In the genomic region with DNA sequence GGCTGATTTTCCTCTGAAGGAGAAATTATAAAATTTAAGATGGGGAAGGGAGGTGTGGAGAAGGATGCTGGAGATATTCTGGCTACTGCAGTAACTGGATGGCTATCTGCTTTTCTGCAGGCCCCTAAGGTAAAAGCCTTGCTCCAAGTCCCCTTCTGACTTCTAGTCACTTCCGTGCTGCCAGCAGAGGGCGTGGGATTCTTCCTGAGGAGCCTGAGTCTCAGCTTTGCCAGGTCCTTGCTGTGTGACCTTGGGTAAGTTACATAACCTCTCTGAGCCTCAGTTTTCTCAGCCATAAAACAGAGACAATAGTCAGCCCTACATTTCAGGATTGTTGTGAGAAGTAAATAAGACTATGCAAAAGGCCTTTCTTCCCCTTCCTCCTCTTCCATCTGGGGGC, we compare ENCODE assay signal across 9 cellular contexts. TPM values are rescaled to one million over a fixed set of nuclear protein-coding genes. Genes with fewer than 3 reads are reported as not detected.
A peak's percentile ranks its signal among the peaks of the same experiment; 100 is the strongest.
DNase-seq lines count a peak whose midpoint lies in the region; ATAC-seq and TF ChIP-seq lines count a peak whose summit lies in the region.
"Had no signal": no experiment of that assay in that cellular context is flagged by ENCODE, and none has a peak within 500 bp of the region (broad histone marks: within the 10 kb centered on the region; RNA-seq: fewer than 3 reads in every experiment).

No MANE protein-coding gene starts in this region.

- CTCF ChIA-PET in CD4-positive, alpha-beta T cell (lab: Charles Lee): interaction anchor here (1.1 kb wide), 1 partner anchor 18 kb away, joined by 3 read pairs; no protein-coding TSS in a partner anchor

- intact Hi-C loops in CD4-positive, alpha-beta T cell (cut with DNase I, micrococcal nuclease): no loop called here

- H3K27me3 Mint-ChIP-seq in CD4-positive, alpha-beta T cell: peaks cover 3% of the 10 kb centered on the region
- H3K27me3 Mint-ChIP-seq in stimulated activated memory B cell treated with anti-CD40 and anti-IgM and Interleukin-4, amounts not matched to agents 10 μg/mL and 1 μg/mL and 100 μg/mL, for 72 hours: peaks cover 7% of the 10 kb centered on the region
- H3K27me3 Mint-ChIP-seq: dendritic cell treated with granulocyte-macrophage colony-stimulating factor and Interleukin-4, amounts not matched to agents 40 ng/mL and 50 ng/mL, for 4 days had no signal

- no peaks in the 10 kb centered on the region for H3K9me3 ChIP-seq in CD4-positive, alpha-beta T cell (ENCODE audit: control insufficient read depth, low read length)

- H3K4me3 ChIP-seq in WI38 (ENCODE audit: low read depth, low read length): no peak overlapping the region

- H3K36me3 Mint-ChIP-seq in CD4-positive, alpha-beta T cell (ENCODE audit: low read depth): no peaks in the 10 kb centered on the region
- H3K36me3 Mint-ChIP-seq in stimulated activated memory B cell treated with anti-CD40 and anti-IgM and Interleukin-4, amounts not matched to agents 10 μg/mL and 1 μg/mL and 100 μg/mL, for 72 hours: no peaks in the 10 kb centered on the region

- no peaks in the 10 kb centered on the region for H3K27me3 ChIP-seq in CD4-positive, alpha-beta T cell (ENCODE audit: control insufficient read depth, insufficient read depth, low read length)

- TF ChIP-seq CTCF in CD4-positive, alpha-beta T cell (IDR thresholded peaks at IDR 0.05): peak; percentile 21
- TF ChIP-seq CTCF in WI38 (IDR thresholded peaks at IDR 0.05; ENCODE audit: low read depth, low read length): peak; percentile 32; the same call in 1 of the 2 replicates

- no peak overlapping the region for H3K27ac Mint-ChIP-seq in CD4-positive, alpha-beta T cell
- no peak overlapping the region for H3K27ac Mint-ChIP-seq in stimulated activated memory B cell treated with anti-CD40 and anti-IgM and Interleukin-4, amounts not matched to agents 10 μg/mL and 1 μg/mL and 100 μg/mL, for 72 hours
- H3K27ac Mint-ChIP-seq: dendritic cell treated with granulocyte-macrophage colony-stimulating factor and Interleukin-4, amounts not matched to agents 40 ng/mL and 50 ng/mL, for 4 days had no signal

- DNase-seq in CD4-positive, alpha-beta T cell: peak in 1 of 10 experiments; percentile 17
- DNase-seq in H4 (ENCODE audit: low spot score) (peak; percentile 24), islet precursor cell (peak; percentile 87), NCI-H524 treated with DMSO at 0.1 percent for 48 hours (lab: John Stamatoyannopoulos, UW) (no peak), DMS79 treated with DMSO at 0.1 percent for 48 hours (lab: John Stamatoyannopoulos, UW) (no peak)
- DNase-seq in activated CD8-positive, alpha-beta memory T cell treated with anti-CD3 and anti-CD28 coated beads for 24 hours: no peak

- POLR2A ChIA-PET in CD4-positive, alpha-beta T cell (lab: Charles Lee): no interaction called here

- no peak overlapping the region for H3K27ac ChIP-seq in CD4-positive, alpha-beta T cell (ENCODE audit: low read depth, low read length)

- no peaks in the 10 kb centered on the region for H3K4me1 Mint-ChIP-seq in CD4-positive, alpha-beta T cell (ENCODE audit: low read depth)
- H3K4me1 Mint-ChIP-seq in stimulated activated memory B cell treated with anti-CD40 and anti-IgM and Interleukin-4, amounts not matched to agents 10 μg/mL and 1 μg/mL and 100 μg/mL, for 72 hours: no peaks in the 10 kb centered on the region

- no peak for ATAC-seq in CD4-positive, alpha-beta T cell (ENCODE audit: poor library complexity)
- ATAC-seq in stimulated activated memory B cell treated with anti-CD40 and anti-IgM and Interleukin-4, amounts not matched to agents 10 μg/mL and 1 μg/mL and 100 μg/mL, for 72 hours: no peak

- no peaks in the 10 kb centered on the region for H3K9me3 Mint-ChIP-seq in CD4-positive, alpha-beta T cell
- no peaks in the 10 kb centered on the region for H3K9me3 Mint-ChIP-seq in stimulated activated memory B cell treated with anti-CD40 and anti-IgM and Interleukin-4, amounts not matched to agents 10 μg/mL and 1 μg/mL and 100 μg/mL, for 72 hours
- H3K9me3 Mint-ChIP-seq: dendritic cell treated with granulocyte-macrophage colony-stimulating factor and Interleukin-4, amounts not matched to agents 40 ng/mL and 50 ng/mL, for 4 days had no signal

- no peak overlapping the region for H3K4me3 Mint-ChIP-seq in CD4-positive, alpha-beta T cell
- no peak overlapping the region for H3K4me3 Mint-ChIP-seq in stimulated activated memory B cell treated with anti-CD40 and anti-IgM and Interleukin-4, amounts not matched to agents 10 μg/mL and 1 μg/mL and 100 μg/mL, for 72 hours
- H3K4me3 Mint-ChIP-seq: dendritic cell treated with granulocyte-macrophage colony-stimulating factor and Interleukin-4, amounts not matched to agents 40 ng/mL and 50 ng/mL, for 4 days had no signal

RNA-seq across cellular contexts. Expression of gene TMEM220, which starts 24.3 kb away (rescaled TPM):
- 1 to 10 TPM; 2.9 to 3.2 TPM for total RNA-seq in CD4-positive, alpha-beta T cell
- total RNA-seq in H4 (2014; rRNA removed; shearing (Covaris generic)): not detected in 2 replicates

RNA-seq across cellular contexts. Expression of gene TMEM238L, which starts 49.8 kb away (rescaled TPM):
- total RNA-seq in CD4-positive, alpha-beta T cell: not detected
- not detected in 2 replicates for total RNA-seq in H4 (2014; rRNA removed; shearing (Covaris generic))

RNA-seq across cellular contexts. Expression of gene ADPRM, which starts 56.7 kb away (rescaled TPM):
- total RNA-seq in CD4-positive, alpha-beta T cell: 10 to 100 TPM; 34.2 to 35.0 TPM
- 8.5 and 8.8 TPM in 2 replicates for total RNA-seq in H4 (2014; rRNA removed; shearing (Covaris generic))

RNA-seq across cellular contexts. Expression of gene SCO1, which starts 56.8 kb away (rescaled TPM):
- total RNA-seq in CD4-positive, alpha-beta T cell: 10 to 100 TPM; 15.3 to 18.2 TPM
- 24.7 and 27.6 TPM in 2 replicates for total RNA-seq in H4 (2014; rRNA removed; shearing (Covaris generic))

Comparison
In these comparisons a context has a peak if more than half of its experiments do, and no peak if none do; other contexts are left out.
1. DNase-seq: peak in H4 (single experiment) and islet precursor cell (single experiment); none in NCI-H524 treated with DMSO at 0.1 percent for 48 hours (single experiment), DMS79 treated with DMSO at 0.1 percent for 48 hours (single experiment) and activated CD8-positive, alpha-beta memory T cell treated with anti-CD3 and anti-CD28 coated beads for 24 hours (single experiment).